In genomic region chr5:94354837-94355485, GRCh38 we compare ENCODE assay signal across 1 cellular context.
TF ChIP-seq lines count a peak whose summit lies in the region.

No MANE protein-coding gene starts in this region.

TF ChIP-seq in WTC11, 78 proteins besides CTCF, POLR2A, EP300 and RAD21:
- TF ChIP-seq ZNF532 (CRISPR knock-in tag; IDR thresholded peaks at IDR 0.05; ENCODE audit: borderline replicate concordance) (peak; percentile 7; the same call in 1 of the 2 replicates), ZNF425 (CRISPR knock-in tag; conservative IDR thresholded peaks at IDR 0.05) (0 out of 2 replicates have a peak, but pooled peaks have one; percentile 23)
